ENCODE assay signal across 8 cellular contexts in genomic region chr10:12042409-12042796, GRCh38. TPM values are rescaled to one million over a fixed set of nuclear protein-coding genes. Genes with fewer than 3 reads are reported as not detected.
DNase-seq lines count a peak whose midpoint lies in the region; ATAC-seq and TF ChIP-seq lines count a peak whose summit lies in the region.

No MANE protein-coding gene starts in this region.

- DNase-seq in dermis blood vessel endothelial cell (peak; percentile 51), HuH-7.5 (ENCODE audit: low spot score) (no peak)
- peak; percentile 29 to 35 for DNase-seq in stimulated activated CD8-positive, alpha-beta memory T cell treated with anti-CD3 and anti-CD28 coated beads, Interleukin-7, amount 100 ng/mL, for 48 hours (ENCODE audit: extremely low read depth in 1 of 2, low read depth in 1 of 2)

- H3K9me3 ChIP-seq in mesodermal cell (ENCODE audit: control insufficient read depth, low read length): peaks cover 4% of the 10 kb centered on the region

- WGBS in mesodermal cell (ENCODE audit: insufficient coverage in 2 of 2), 2 experiments: 0% methylated on average over 19 to 26 of the region's 31 CpGs

- H3K4me3 ChIP-seq in WI38 (ENCODE audit: low read depth, low read length) (peak overlapping the region; percentile 95), mesodermal cell (ENCODE audit: extremely low read depth, insufficient read depth, low read length, poor library complexity, severe bottlenecking) (peak overlapping the region; percentile 99)

- TF ChIP-seq CTCF in WI38 (IDR thresholded peaks at IDR 0.05; ENCODE audit: low read depth, low read length): no peak

- H3K27ac ChIP-seq in mesodermal cell (ENCODE audit: low read depth, low read length, severe bottlenecking): peak overlapping the region; percentile 100

- no peaks in the 10 kb centered on the region for H3K4me1 ChIP-seq in mesodermal cell (ENCODE audit: control insufficient read depth, insufficient read depth, low read length, poor library complexity, severe bottlenecking)

- H3K36me3 ChIP-seq in mesodermal cell (ENCODE audit: control insufficient read depth, insufficient read depth, low read length): peaks cover 1% of the 10 kb centered on the region

- peak; percentile 21 for ATAC-seq in GM18909 (IDR thresholded peaks at IDR 0.05; ENCODE audit: poor library complexity, unreplicated experiment)
- ATAC-seq in HG03095 (IDR thresholded peaks at IDR 0.05; ENCODE audit: unreplicated experiment): peak; percentile 6
- ATAC-seq in GM21786 (IDR thresholded peaks at IDR 0.05; ENCODE audit: unreplicated experiment): no peak

RNA-seq across cellular contexts. Expression of gene UPF2, which starts 0.2 kb away (rescaled TPM):
- total RNA-seq in dermis blood vessel endothelial cell: 21.8 and 31.6 TPM in 2 replicates
- polyA plus RNA-seq in mesodermal cell (2013, experiment 1 of 2): 12.4 TPM
- 14.2 TPM for polyA plus RNA-seq in mesodermal cell (2013, experiment 2 of 2)

RNA-seq across cellular contexts. Expression of gene DHTKD1, which starts 26.4 kb away (rescaled TPM):
- 31.7 and 40.5 TPM in 2 replicates for total RNA-seq in dermis blood vessel endothelial cell
- 20.9 TPM for polyA plus RNA-seq in mesodermal cell (2013, experiment 1 of 2)
- 17.4 TPM for polyA plus RNA-seq in mesodermal cell (2013, experiment 2 of 2)
